8 cellular contexts compared by ENCODE assay signal in genomic region chr4:153318696-153319320, GRCh38. TPM values are rescaled to one million over a fixed set of nuclear protein-coding genes. Genes with fewer than 3 reads are reported as not detected.
DNase-seq lines count a peak whose midpoint lies in the region; FAIRE-seq and TF ChIP-seq lines count a peak whose summit lies in the region.

No MANE protein-coding gene starts in this region.

- no peak overlapping the region for H4K5ac ChIP-seq in H1 (ENCODE audit: insufficient read length, low read depth, low read length)

- no peaks in the 10 kb centered on the region for H3K23me2 ChIP-seq in H1 (ENCODE audit: low read depth, low read length)

- no peak for TF ChIP-seq POLR2A in H1 (IDR thresholded peaks at IDR 0.05; ENCODE audit: control extremely low read depth in 1 of 2, low read depth in 2 of 2, low read length in 2 of 2)

- CTCF ChIA-PET in H1 (lab: Charles Lee; ENCODE audit: partially characterized antibody): interaction anchor here (0.6 to 4.7 kb wide), 33 partner anchors 9 to 1109 kb away, joined by 3 to 32 read pairs (median 4); no protein-coding TSS in a partner anchor

- no peak overlapping the region for H3K4me3 ChIP-seq in Jurkat, Clone E6-1 (ENCODE audit: low read length)
- H3K4me3 ChIP-seq in H1 (ENCODE audit: extremely low read depth in 1 of 4, insufficient read depth in 2 of 4, low read depth in 3 of 4, low read length in 4 of 4): no peak overlapping the region

- no peak overlapping the region for H2BK15ac ChIP-seq in H1 (ENCODE audit: low read length)

- H3K4me2 ChIP-seq in H1 (ENCODE audit: insufficient read depth in 1 of 2, low read depth in 2 of 2, low read length in 2 of 2): no peak overlapping the region

- no peak for TF ChIP-seq EP300 in H1 (IDR thresholded peaks at IDR 0.05; ENCODE audit: borderline replicate concordance in 1 of 2, low read depth in 2 of 2, low read length in 2 of 2)

- H2BK20ac ChIP-seq in H1 (ENCODE audit: low read length): no peak overlapping the region

- no peak overlapping the region for H3K4ac ChIP-seq in H1 (replicated peaks; ENCODE audit: insufficient read length, low read depth, low read length)

- no peak for FAIRE-seq in H1 (lab: Jason Lieb, UNC)

- POLR2A ChIA-PET in H1 (lab: Charles Lee; ENCODE audit: partially characterized antibody): no interaction called here

- no peak overlapping the region for H4K91ac ChIP-seq in H1 (replicated peaks; ENCODE audit: insufficient read length, low read length)

- no peak overlapping the region for H2BK12ac ChIP-seq in H1 (ENCODE audit: low read depth, low read length)

- H4K8ac ChIP-seq in H1 (ENCODE audit: extremely low read depth, insufficient read depth, low read length): no peak overlapping the region

- in situ Hi-C loops in GM13977 (cut with MboI; ENCODE audit: low pct_unique_long_range_greater_than_20kb, low sequenced_read_pairs, unreplicated experiment) (loop anchor here (25.0 kb wide), 1 partner anchor 482 kb away; no protein-coding TSS in a partner anchor), SK-MEL-5 (cut with HindIII; ENCODE audit: low pct_unique_long_range_greater_than_20kb, low sequenced_read_pairs) (no loop called here)

- H2BK120ac ChIP-seq in H1 (replicated peaks; ENCODE audit: low read depth, low read length): no peak overlapping the region

- H2AFZ ChIP-seq in H1 (ENCODE audit: low read length): no peak overlapping the region

- no peak overlapping the region for H3K27ac ChIP-seq in C4-2B
- H3K27ac ChIP-seq in H1 (ENCODE audit: low read depth, low read length): no peak overlapping the region

- H3K9me3 ChIP-seq in H1 (ENCODE audit: insufficient read depth in 2 of 2, low read depth in 1 of 2, low read length in 1 of 2): no peaks in the 10 kb centered on the region

- H3K36me3 ChIP-seq in H1 (ENCODE audit: control insufficient read depth in 2 of 4, insufficient read depth in 4 of 4, low read length in 3 of 4): peaks cover 0 to 30% (median 4%) of the 10 kb centered on the region in 4 experiments; a peak in 4 of 8 replicates

- peak; percentile 86 for TF ChIP-seq CTCF in C4-2B (conservative IDR thresholded peaks at IDR 0.05)
- peak; percentile 62 for TF ChIP-seq CTCF in GM13977 (IDR thresholded peaks at IDR 0.05; ENCODE audit: extremely low read depth, insufficient read depth, missing control alignments)
- peak in 2 of 3 experiments; percentile 62 to 67; a peak in 2 of 4 replicates for TF ChIP-seq CTCF in H1 (IDR thresholded peaks at IDR 0.05; ENCODE audit: control extremely low read depth in 1 of 3, insufficient read depth in 1 of 3, low read depth in 1 of 3, low read length in 3 of 3)

- peak; percentile 58 for DNase-seq in GM13977 (ENCODE audit: low spot score)
- peak; percentile 42 for DNase-seq in Jurkat, Clone E6-1 (ENCODE audit: low read depth, low spot score)
- peak; percentile 63 for DNase-seq in SK-MEL-5 (ENCODE audit: low read depth, low spot score)
- no peak for DNase-seq in H1 (ENCODE audit: low read depth in 1 of 2, low spot score in 2 of 2)
- peak; percentile 36 for DNase-seq in middle frontal gyrus (ENCODE audit: extremely low spot score, low spot score)
- DNase-seq in UCSD-AML1 (lab: John Stamatoyannopoulos, UW; ENCODE audit: unreplicated experiment): no peak
- DNase-seq in GOT3 (lab: John Stamatoyannopoulos, UW): no peak

- no peaks in the 10 kb centered on the region for H3K79me1 ChIP-seq in H1 (ENCODE audit: low read depth, low read length)

- no peak overlapping the region for H2BK5ac ChIP-seq in H1 (ENCODE audit: low read depth, low read length)

- H3K14ac ChIP-seq in H1 (ENCODE audit: insufficient read length): no peak overlapping the region

- no peak overlapping the region for H2AK5ac ChIP-seq in H1 (ENCODE audit: low read depth, low read length)

- no peaks in the 10 kb centered on the region for H3K27me3 ChIP-seq in H1 (replicated peaks in 1 of 4; ENCODE audit: control insufficient read depth in 3 of 4, extremely low read depth in 1 of 4, insufficient read depth in 3 of 4, low read length in 3 of 4)

- H4K20me1 ChIP-seq in H1 (replicated peaks in 1 of 2; ENCODE audit: control insufficient read depth in 1 of 2, insufficient read depth in 2 of 2, low read length in 2 of 2): no peaks in the 10 kb centered on the region

- TF ChIP-seq RAD21 in H1 (IDR thresholded peaks at IDR 0.05 in 1 of 2, conservative IDR thresholded peaks at IDR 0.05 in 1 of 2; ENCODE audit: low read depth in 2 of 2, low read length in 2 of 2): peak; percentile 84 to 85

- H3K79me2 ChIP-seq in H1 (ENCODE audit: control insufficient read depth in 1 of 2, insufficient read depth in 2 of 2, low read length in 2 of 2): no peaks in the 10 kb centered on the region

- H3K18ac ChIP-seq in H1 (ENCODE audit: extremely low read depth, low read length): no peak overlapping the region

- no peak overlapping the region for H3K56ac ChIP-seq in H1 (replicated peaks; ENCODE audit: insufficient read length, low read depth, low read length)

- no peaks in the 10 kb centered on the region for H3K4me1 ChIP-seq in H1 (replicated peaks in 1 of 4; ENCODE audit: control insufficient read depth in 3 of 4, insufficient read depth in 4 of 4, low read length in 3 of 4)

- H3K23ac ChIP-seq in H1 (ENCODE audit: insufficient read length): no peak overlapping the region

- no peak overlapping the region for H3K9ac ChIP-seq in H1 (replicated peaks in 1 of 4; ENCODE audit: extremely low read depth in 1 of 4, low read depth in 3 of 4, low read length in 3 of 4)

- WGBS in H1 (ENCODE audit: extremely low coverage in 1 of 2, insufficient coverage in 1 of 2, insufficient read length in 1 of 2, insufficient replicate concordance in 2 of 2, low coverage in 1 of 2, low lambda C conversion rate in 2 of 2, missing lambda C conversion rate in 1 of 2), 2 experiments: 79% methylated on average over 2 of the region's 2 CpGs; no CpG with 5 or more reads in 1 of the 2 experiments

RNA-seq across cellular contexts. Expression of gene MND1, which starts 25.7 kb away (rescaled TPM):
- 178 TPM for polyA plus RNA-seq in Jurkat, Clone E6-1 (2012; ENCODE audit: insufficient read depth, insufficient read length)
- total RNA-seq in SK-MEL-5 (2014; rRNA removed; shearing (Covaris generic)): 12.3 and 13.7 TPM in 2 replicates
- 10.7 and 12.3 TPM in 2 replicates for polyA plus RNA-seq in SK-MEL-5 (2015; cell fraction: cytosol; rRNA removed)
- polyA plus RNA-seq in SK-MEL-5 (2015; cell fraction: nucleus; rRNA removed): 5.8 and 8.4 TPM in 2 replicates
- 26.2 and 27.4 TPM in 2 replicates for total RNA-seq in H1 (2021; fragmentation: NEBNext Ultra II Directional; extraction: Animal tissue kit (Norgen Biotek cat#: 25700))
- 2.8 and 4.4 TPM in 2 replicates for polyA plus RNA-seq in H1 (2011; rRNA removed)
- polyA plus RNA-seq in H1 (2011; cell fraction: cytosol; rRNA removed): 16.0 TPM
- 1.6 TPM for polyA plus RNA-seq in H1 (2011; cell fraction: nucleus; rRNA removed)
- polyA plus RNA-seq in H1 (2012, experiment 1 of 2): 19.8 to 42.6 TPM (median 21.2 TPM) in 4 replicates
- 18.4 TPM for polyA plus RNA-seq in H1 (2012, experiment 2 of 2)
- polyA plus RNA-seq in H1 (2013, experiment 1 of 2): 40.6 TPM
- 37.5 TPM for polyA plus RNA-seq in H1 (2013, experiment 2 of 2)
- polyA minus RNA-seq in H1 (2011; rRNA and poly(A)+ RNA removed): 1.5 and 2.2 TPM in 2 replicates
- polyA minus RNA-seq in H1 (2011; cell fraction: cytosol; rRNA and poly(A)+ RNA removed): 8.4 TPM
- 5.8 TPM for polyA minus RNA-seq in H1 (2011; cell fraction: nucleus; rRNA and poly(A)+ RNA removed)

Comparison
In these comparisons a context has a peak if more than half of its experiments do, and no peak if none do; other contexts are left out.
1. DNase-seq: peak in GM13977 (single experiment), Jurkat, Clone E6-1 (single experiment), SK-MEL-5 (single experiment) and middle frontal gyrus (single experiment); none in H1 (0 of 2), UCSD-AML1 (single experiment) and GOT3 (single experiment).
2. Peak in every context shown above with its lines, with median percentiles within 50 percentile points of each other: CTCF ChIP-seq.